Comparison of ENCODE assay signal across 8 cellular contexts in genomic region chr12:10395390-10395998, GRCh38. TPM values are rescaled to one million over a fixed set of nuclear protein-coding genes. Genes with fewer than 3 reads are reported as not detected.
DNase-seq lines count a peak whose midpoint lies in the region; ATAC-seq and TF ChIP-seq lines count a peak whose summit lies in the region.

No MANE protein-coding gene starts in this region.

- no peaks in the 10 kb centered on the region for H3K9me3 Mint-ChIP-seq in immature natural killer cell

- peaks cover 8 to 18% (median 10%) of the 10 kb centered on the region in 3 donors for H3K36me3 Mint-ChIP-seq in immature natural killer cell

- H3K4me1 Mint-ChIP-seq in immature natural killer cell: peaks cover 80 to 97% of the 10 kb centered on the region in 2 donors

- peak overlapping the region; percentile 89 to 99 (median 96) for H3K27ac Mint-ChIP-seq in immature natural killer cell

- peak overlapping the region; percentile 64 to 82 (median 73) for H3K4me3 Mint-ChIP-seq in immature natural killer cell

- TF ChIP-seq CTCF in VCaP (conservative IDR thresholded peaks at IDR 0.05): no peak

- peak; percentile 79 for ATAC-seq in GM21619 (IDR thresholded peaks at IDR 0.05; ENCODE audit: unreplicated experiment)

- H3K27me3 Mint-ChIP-seq in immature natural killer cell (ENCODE audit: low read depth in 3 of 3): peaks cover 4 to 18% (median 7%) of the 10 kb centered on the region in 3 donors

- peak overlapping the region; percentile 95 for H3K27ac ChIP-seq in VCaP

- DNase-seq in EL (peak; percentile 92), HuH-7.5 (ENCODE audit: low spot score) (peak; percentile 28), immature natural killer cell (peak; percentile 74 to 83 (median 83)), stromal cell of bone marrow (ENCODE audit: low read depth) (peak; percentile 76), UCSD-AML1 (lab: John Stamatoyannopoulos, UW; ENCODE audit: unreplicated experiment) (no peak), NCI-H345 (lab: John Stamatoyannopoulos, UW) (no peak)

RNA-seq across cellular contexts. Expression of gene KLRK1, which starts 5.7 kb away (rescaled TPM):
- 100 to 1,000 TPM; 623 to 949 (median 731) TPM for polyA plus RNA-seq in immature natural killer cell

RNA-seq across cellular contexts. Expression of gene KLRC4, which starts 14.1 kb away (rescaled TPM):
- polyA plus RNA-seq in immature natural killer cell: 10 to 100 TPM; 14.3 to 28.5 (median 15.0) TPM

RNA-seq across cellular contexts. Expression of gene KLRC3, which starts 24.9 kb away (rescaled TPM):
- 10 to 100 TPM; 27.6 to 59.0 (median 28.4) TPM for polyA plus RNA-seq in immature natural killer cell

RNA-seq across cellular contexts. Expression of gene KLRC2, which starts 40.3 kb away (rescaled TPM):
- 100 to 1,000 TPM in 1 of 3 donors, 10 to 100 TPM in 2; 34.5 to 112 (median 38.2) TPM for polyA plus RNA-seq in immature natural killer cell

RNA-seq across cellular contexts. Expression of gene KLRC1, which starts 57.7 kb away (rescaled TPM):
- polyA plus RNA-seq in immature natural killer cell: 100 to 1,000 TPM; 200 to 440 (median 285) TPM

Comparison
In these comparisons a context has a peak if more than half of its experiments do, and no peak if none do; other contexts are left out.
1. DNase-seq: peak in EL (single experiment), HuH-7.5 (single experiment), immature natural killer cell (3 of 3) and stromal cell of bone marrow (single experiment); none in UCSD-AML1 (single experiment) and NCI-H345 (single experiment).